Comparison of ENCODE assay signal across 1 cellular context in the genomic region with DNA sequence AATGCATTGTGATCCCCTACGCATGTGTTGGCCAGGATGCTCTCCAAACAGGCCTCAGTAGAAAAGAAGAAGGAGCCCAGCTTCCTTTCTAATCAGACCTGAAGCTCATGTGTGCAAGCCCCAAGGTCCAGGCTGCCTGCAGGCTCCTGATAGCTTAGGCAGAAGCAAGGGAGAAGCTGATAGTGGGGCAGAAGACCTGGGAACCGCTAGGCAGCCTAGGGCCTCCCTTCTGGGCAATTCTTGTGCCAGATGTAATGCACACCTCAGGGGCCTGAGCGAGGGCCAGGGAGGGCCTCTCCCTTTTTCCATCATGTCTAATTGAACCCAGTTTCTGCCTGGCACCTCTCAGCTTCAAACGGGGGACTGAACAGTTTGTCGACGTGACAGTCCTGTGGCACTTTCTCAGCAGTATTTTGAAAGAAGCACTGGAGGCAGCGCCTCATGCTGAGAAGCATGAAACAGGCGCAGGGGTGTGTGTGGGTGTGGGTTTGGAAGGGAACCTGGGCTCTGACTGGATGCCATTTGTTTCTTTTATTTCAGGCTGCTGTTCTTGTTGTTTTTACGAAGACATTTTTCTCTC.
TF ChIP-seq lines count a peak whose summit lies in the region.

No MANE protein-coding gene starts in this region.

TF ChIP-seq in K562, 482 proteins besides CTCF, POLR2A, EP300 and RAD21 (continued from another document and continues in another):
- TF ChIP-seq E2F4 (CRISPR knock-in tag; IDR thresholded peaks at IDR 0.05; ENCODE audit: low read depth) = no peak
- no peak for TF ChIP-seq HSF4 (CRISPR knock-in tag; IDR thresholded peaks at IDR 0.05; ENCODE audit: borderline replicate concordance)
- TF ChIP-seq, protein P1, sequence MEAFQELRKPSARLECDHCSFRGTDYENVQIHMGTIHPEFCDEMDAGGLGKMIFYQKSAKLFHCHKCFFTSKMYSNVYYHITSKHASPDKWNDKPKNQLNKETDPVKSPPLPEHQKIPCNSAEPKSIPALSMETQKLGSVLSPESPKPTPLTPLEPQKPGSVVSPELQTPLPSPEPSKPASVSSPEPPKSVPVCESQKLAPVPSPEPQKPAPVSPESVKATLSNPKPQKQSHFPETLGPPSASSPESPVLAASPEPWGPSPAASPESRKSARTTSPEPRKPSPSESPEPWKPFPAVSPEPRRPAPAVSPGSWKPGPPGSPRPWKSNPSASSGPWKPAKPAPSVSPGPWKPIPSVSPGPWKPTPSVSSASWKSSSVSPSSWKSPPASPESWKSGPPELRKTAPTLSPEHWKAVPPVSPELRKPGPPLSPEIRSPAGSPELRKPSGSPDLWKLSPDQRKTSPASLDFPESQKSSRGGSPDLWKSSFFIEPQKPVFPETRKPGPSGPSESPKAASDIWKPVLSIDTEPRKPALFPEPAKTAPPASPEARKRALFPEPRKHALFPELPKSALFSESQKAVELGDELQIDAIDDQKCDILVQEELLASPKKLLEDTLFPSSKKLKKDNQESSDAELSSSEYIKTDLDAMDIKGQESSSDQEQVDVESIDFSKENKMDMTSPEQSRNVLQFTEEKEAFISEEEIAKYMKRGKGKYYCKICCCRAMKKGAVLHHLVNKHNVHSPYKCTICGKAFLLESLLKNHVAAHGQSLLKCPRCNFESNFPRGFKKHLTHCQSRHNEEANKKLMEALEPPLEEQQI (IDR thresholded peaks at IDR 0.05) = peak; percentile 83; the same call in 1 of the 2 replicates
- TF ChIP-seq KLF16 (IDR thresholded peaks at IDR 0.05) = peak; percentile 87
- peak; percentile 70 for TF ChIP-seq CXXC5 (CRISPR knock-in tag; IDR thresholded peaks at IDR 0.05)
- TF ChIP-seq MTF1 (CRISPR knock-in tag; IDR thresholded peaks at IDR 0.05; ENCODE audit: borderline replicate concordance) = no peak; the same call in 1 of the 2 replicates
- peak; percentile 92 for TF ChIP-seq PML (IDR thresholded peaks at IDR 0.05; ENCODE audit: low read length)
- TF ChIP-seq, protein P2, sequence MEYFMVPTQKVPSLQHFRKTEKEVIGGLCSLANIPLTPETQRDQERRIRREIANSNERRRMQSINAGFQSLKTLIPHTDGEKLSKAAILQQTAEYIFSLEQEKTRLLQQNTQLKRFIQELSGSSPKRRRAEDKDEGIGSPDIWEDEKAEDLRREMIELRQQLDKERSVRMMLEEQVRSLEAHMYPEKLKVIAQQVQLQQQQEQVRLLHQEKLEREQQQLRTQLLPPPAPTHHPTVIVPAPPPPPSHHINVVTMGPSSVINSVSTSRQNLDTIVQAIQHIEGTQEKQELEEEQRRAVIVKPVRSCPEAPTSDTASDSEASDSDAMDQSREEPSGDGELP (CRISPR knock-in tag; IDR thresholded peaks at IDR 0.05; ENCODE audit: borderline replicate concordance) = peak; percentile 75
- TF ChIP-seq ETS2 (tag; IDR thresholded peaks at IDR 0.05; ENCODE audit: borderline replicate concordance, poor library complexity, severe bottlenecking) = peak; percentile 23
- peak; percentile 95 for TF ChIP-seq NCOR1 (IDR thresholded peaks at IDR 0.05)
- no peak for TF ChIP-seq MCM2 (IDR thresholded peaks at IDR 0.05; ENCODE audit: low read depth)
- peak; percentile 98 for TF ChIP-seq ZNF592 (IDR thresholded peaks at IDR 0.05)
- TF ChIP-seq ZNF699 (CRISPR knock-in tag; IDR thresholded peaks at IDR 0.05; ENCODE audit: insufficient replicate concordance) = no peak
- peak; percentile 59; the same call in 1 of the 2 replicates for TF ChIP-seq ZNF766 (CRISPR knock-in tag; conservative IDR thresholded peaks at IDR 0.05)
- TF ChIP-seq ZBTB17 (CRISPR knock-in tag; IDR thresholded peaks at IDR 0.05) = peak; percentile 75; the same call in 1 of the 2 replicates
- peak; percentile 78 for TF ChIP-seq ZNF395 (CRISPR knock-in tag; IDR thresholded peaks at IDR 0.05)
- TF ChIP-seq KDM1A (IDR thresholded peaks at IDR 0.05) = peak; percentile 66 to 72; a peak in 3 of 4 replicates
- peak; percentile 76 for TF ChIP-seq CCNT2 (IDR thresholded peaks at IDR 0.05; ENCODE audit: borderline replicate concordance, extremely low read depth, insufficient read length, low read depth, low read length)
- no peak for TF ChIP-seq RBFOX2 (IDR thresholded peaks at IDR 0.05; ENCODE audit: low read depth, low read length)
- TF ChIP-seq SIRT6 (IDR thresholded peaks at IDR 0.05; ENCODE audit: low read depth, low read length) = no peak
- TF ChIP-seq CREB5 (CRISPR knock-in tag; IDR thresholded peaks at IDR 0.05) = no peak
- TF ChIP-seq ELF2 (CRISPR knock-in tag; IDR thresholded peaks at IDR 0.05) = no peak
- TF ChIP-seq ZNF311 (CRISPR knock-in tag; IDR thresholded peaks at IDR 0.05) = no peak
- TF ChIP-seq, protein P3, sequence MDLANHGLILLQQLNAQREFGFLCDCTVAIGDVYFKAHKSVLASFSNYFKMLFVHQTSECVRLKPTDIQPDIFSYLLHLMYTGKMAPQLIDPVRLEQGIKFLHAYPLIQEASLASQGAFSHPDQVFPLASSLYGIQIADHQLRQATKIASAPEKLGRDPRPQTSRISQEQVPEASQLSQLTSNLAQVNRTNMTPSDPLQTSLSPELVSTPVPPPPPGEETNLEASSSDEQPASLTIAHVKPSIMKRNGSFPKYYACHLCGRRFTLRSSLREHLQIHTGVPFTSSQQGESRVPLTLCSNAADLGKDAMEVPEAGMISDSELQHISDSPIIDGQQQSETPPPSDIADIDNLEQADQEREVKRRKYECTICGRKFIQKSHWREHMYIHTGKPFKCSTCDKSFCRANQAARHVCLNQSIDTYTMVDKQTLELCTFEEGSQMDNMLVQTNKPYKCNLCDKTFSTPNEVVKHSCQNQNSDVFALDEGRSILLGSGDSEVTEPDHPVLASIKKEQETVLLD (IDR thresholded peaks at IDR 0.05) = peak; percentile 58; the same call in 1 of the 2 replicates
- no peak for TF ChIP-seq SRSF7 (optimal IDR thresholded peaks at IDR 0.05; ENCODE audit: low read depth, low read length)
- TF ChIP-seq RCOR1 (IDR thresholded peaks at IDR 0.05; ENCODE audit: borderline replicate concordance in 1 of 2, low read depth in 2 of 2, low read length in 2 of 2) = peak in 1 of 2 experiments; percentile 80; a peak in 2 of 4 replicates
- TF ChIP-seq ELK3 (CRISPR knock-in tag; IDR thresholded peaks at IDR 0.05) = 0 out of 2 replicates have a peak, but pooled peaks have one; percentile 31
- TF ChIP-seq MITF (IDR thresholded peaks at IDR 0.05) = peak; percentile 64; the same call in 1 of the 2 replicates
- TF ChIP-seq ZFP91 (CRISPR knock-in tag; IDR thresholded peaks at IDR 0.05) = no peak
- peak; percentile 96 for TF ChIP-seq GATA2 (CRISPR knock-in tag; IDR thresholded peaks at IDR 0.05)
- no peak for TF ChIP-seq FOXJ3 (CRISPR knock-in tag; IDR thresholded peaks at IDR 0.05)
- TF ChIP-seq ZSCAN32 (CRISPR knock-in tag; IDR thresholded peaks at IDR 0.05) = no peak
- peak; percentile 46; the same call in 1 of the 2 replicates for TF ChIP-seq GTF2A2 (tag; IDR thresholded peaks at IDR 0.05)
- TF ChIP-seq HOMEZ (CRISPR knock-in tag; IDR thresholded peaks at IDR 0.05) = no peak
- TF ChIP-seq STAT5A (IDR thresholded peaks at IDR 0.05; ENCODE audit: borderline replicate concordance, low read length) = peak; percentile 93
- peak; percentile 63 for TF ChIP-seq HDAC3 (IDR thresholded peaks at IDR 0.05; ENCODE audit: borderline replicate concordance, partially characterized antibody)
- TF ChIP-seq PTBP1 (IDR thresholded peaks at IDR 0.05; ENCODE audit: low read depth, low read length) = no peak
